16 cellular contexts compared by ENCODE assay signal in genomic region chr22:26477341-26477731, GRCh38. TPM values are rescaled to one million over a fixed set of nuclear protein-coding genes. Genes with fewer than 3 reads are reported as not detected.
A peak's percentile ranks its signal among the peaks of the same experiment; 100 is the strongest.
DNase-seq lines count a peak whose midpoint lies in the region; ATAC-seq and TF ChIP-seq lines count a peak whose summit lies in the region.
"Had no signal": no experiment of that assay in that cellular context is flagged by ENCODE, and none has a peak within 500 bp of the region (broad histone marks: within the 10 kb centered on the region; RNA-seq: fewer than 3 reads in every experiment).

No MANE protein-coding gene starts in this region.

- no peak for ATAC-seq in stimulated activated naive CD8-positive, alpha-beta T cell treated with anti-CD3 and anti-CD28 coated beads, Interleukin-15, amount 100 ng/mL, for 72 hours
- no peak for ATAC-seq in RWPE2 (ENCODE audit: low read depth)
- no peak for ATAC-seq in GM21360 (IDR thresholded peaks at IDR 0.05; ENCODE audit: unreplicated experiment)
- no peak for ATAC-seq in GM19324 (IDR thresholded peaks at IDR 0.05; ENCODE audit: low FRiP score, unreplicated experiment)
- ATAC-seq: pancreas, Right ventricle myocardium inferior had no signal

- no peak overlapping the region for H3K4me3 Mint-ChIP-seq in stimulated activated naive CD8-positive, alpha-beta T cell treated with anti-CD3 and anti-CD28 coated beads, Interleukin-15, Interleukin-2, amounts not matched to agents 100 ng/mL and 50 ng/mL, for 24 hours
- H3K4me3 Mint-ChIP-seq in stimulated activated naive CD8-positive, alpha-beta T cell treated with anti-CD3 and anti-CD28 coated beads, Interleukin-15, amount 100 ng/mL, for 72 hours = no peak overlapping the region
- H3K4me3 Mint-ChIP-seq in endothelial cell (ENCODE audit: unreplicated experiment) = peak overlapping the region; percentile 24
- H3K4me3 Mint-ChIP-seq: mesothelial cell of epicardium had no signal

- H3K36me3 ChIP-seq in RWPE2 (ENCODE audit: low read depth) = peaks cover 65% of the 10 kb centered on the region

- H3K9me3 ChIP-seq in RWPE2 (ENCODE audit: severe bottlenecking) = no peaks in the 10 kb centered on the region
- H3K9me3 ChIP-seq: pancreas had no signal

- H3K27ac Mint-ChIP-seq in stimulated activated naive CD8-positive, alpha-beta T cell treated with anti-CD3 and anti-CD28 coated beads, Interleukin-15, Interleukin-2, amounts not matched to agents 100 ng/mL and 50 ng/mL, for 24 hours = peak overlapping the region; percentile 39
- H3K27ac Mint-ChIP-seq in stimulated activated naive CD8-positive, alpha-beta T cell treated with anti-CD3 and anti-CD28 coated beads, Interleukin-15, amount 100 ng/mL, for 72 hours = no peak overlapping the region
- H3K27ac Mint-ChIP-seq in endothelial cell (ENCODE audit: unreplicated experiment) = no peak overlapping the region

- no peak overlapping the region for H3K4me3 ChIP-seq in RWPE2 (ENCODE audit: severe bottlenecking)
- H3K4me3 ChIP-seq: pancreas had no signal

- DNase-seq in stimulated activated naive CD8-positive, alpha-beta T cell treated with anti-CD3 and anti-CD28 coated beads, Interleukin-15, amount 100 ng/mL, for 72 hours = no peak
- DNase-seq in RWPE2 (ENCODE audit: low spot score) = no peak
- no peak for DNase-seq in endothelial cell (ENCODE audit: low spot score)
- DNase-seq in NCI-H748 treated with DMSO at 0.1 percent for 48 hours (lab: John Stamatoyannopoulos, UW) = no peak
- DNase-seq in NCI-H1048 (lab: John Stamatoyannopoulos, UW) = no peak
- DNase-seq: activated CD4-positive, alpha-beta T cell treated with anti-CD3 and anti-CD28 coated beads, Interleukin-2, amount 50 U/mL, for 4 hours; NCI-H2081 treated with DMSO at 0.1 percent for 48 hours; NCI-H774; pancreas; substantia nigra; T1000 had no signal

- TF ChIP-seq CTCF in RWPE2 (IDR thresholded peaks at IDR 0.05; ENCODE audit: poor library complexity, severe bottlenecking) (no peak), endothelial cell (IDR thresholded peaks at IDR 0.05; ENCODE audit: unreplicated experiment) (no peak)

- no peaks in the 10 kb centered on the region for H3K27me3 Mint-ChIP-seq in stimulated activated naive CD8-positive, alpha-beta T cell treated with anti-CD3 and anti-CD28 coated beads, Interleukin-15, Interleukin-2, amounts not matched to agents 100 ng/mL and 50 ng/mL, for 24 hours
- H3K27me3 Mint-ChIP-seq in stimulated activated naive CD8-positive, alpha-beta T cell treated with anti-CD3 and anti-CD28 coated beads, Interleukin-15, amount 100 ng/mL, for 72 hours = no peaks in the 10 kb centered on the region
- no peaks in the 10 kb centered on the region for H3K27me3 Mint-ChIP-seq in endothelial cell (ENCODE audit: unreplicated experiment)

- peaks cover 68% of the 10 kb centered on the region for H3K36me3 Mint-ChIP-seq in stimulated activated naive CD8-positive, alpha-beta T cell treated with anti-CD3 and anti-CD28 coated beads, Interleukin-15, Interleukin-2, amounts not matched to agents 100 ng/mL and 50 ng/mL, for 24 hours (ENCODE audit: low read depth)
- peaks cover 32% of the 10 kb centered on the region for H3K36me3 Mint-ChIP-seq in endothelial cell (ENCODE audit: low read depth, unreplicated experiment)

- peaks cover 57% of the 10 kb centered on the region for H3K4me1 Mint-ChIP-seq in stimulated activated naive CD8-positive, alpha-beta T cell treated with anti-CD3 and anti-CD28 coated beads, Interleukin-15, Interleukin-2, amounts not matched to agents 100 ng/mL and 50 ng/mL, for 24 hours (ENCODE audit: low read depth)
- H3K4me1 Mint-ChIP-seq in stimulated activated naive CD8-positive, alpha-beta T cell treated with anti-CD3 and anti-CD28 coated beads, Interleukin-15, amount 100 ng/mL, for 72 hours = peaks cover 65% of the 10 kb centered on the region
- peaks cover 21% of the 10 kb centered on the region for H3K4me1 Mint-ChIP-seq in endothelial cell (ENCODE audit: unreplicated experiment)

- peak overlapping the region; percentile 56 for H3K27ac ChIP-seq in RWPE2 (ENCODE audit: poor library complexity, severe bottlenecking)
- H3K27ac ChIP-seq: pancreas had no signal

- no peaks in the 10 kb centered on the region for H3K27me3 ChIP-seq in RWPE2 (ENCODE audit: insufficient read depth, poor library complexity, severe bottlenecking)
- H3K27me3 ChIP-seq: pancreas had no signal

- H3K4me1 ChIP-seq in RWPE2 (ENCODE audit: insufficient read depth, poor library complexity, severe bottlenecking) = peaks cover 48% of the 10 kb centered on the region

- H3K9me3 Mint-ChIP-seq in stimulated activated naive CD8-positive, alpha-beta T cell treated with anti-CD3 and anti-CD28 coated beads, Interleukin-15, Interleukin-2, amounts not matched to agents 100 ng/mL and 50 ng/mL, for 24 hours = no peaks in the 10 kb centered on the region
- no peaks in the 10 kb centered on the region for H3K9me3 Mint-ChIP-seq in stimulated activated naive CD8-positive, alpha-beta T cell treated with anti-CD3 and anti-CD28 coated beads, Interleukin-15, amount 100 ng/mL, for 72 hours
- H3K9me3 Mint-ChIP-seq in endothelial cell (ENCODE audit: unreplicated experiment) = no peaks in the 10 kb centered on the region
- H3K9me3 Mint-ChIP-seq: mesothelial cell of epicardium had no signal

RNA-seq across cellular contexts. Expression of gene HPS4, which starts 6.2 kb away (rescaled TPM):
- total RNA-seq in endothelial cell (ENCODE audit: unreplicated experiment) = 34.2 TPM

RNA-seq across cellular contexts. Expression of gene SRRD, which starts 6.3 kb away (rescaled TPM):
- total RNA-seq in endothelial cell (ENCODE audit: unreplicated experiment) = 19.5 TPM

RNA-seq across cellular contexts. Expression of gene TFIP11, which starts 34.9 kb away (rescaled TPM):
- total RNA-seq in endothelial cell (ENCODE audit: unreplicated experiment) = 38.6 TPM

RNA-seq across cellular contexts. Expression of gene ASPHD2, which starts 48.3 kb away (rescaled TPM):
- 14.5 TPM for total RNA-seq in endothelial cell (ENCODE audit: unreplicated experiment)
